26 cellular contexts compared by ENCODE assay signal in the genomic region with DNA sequence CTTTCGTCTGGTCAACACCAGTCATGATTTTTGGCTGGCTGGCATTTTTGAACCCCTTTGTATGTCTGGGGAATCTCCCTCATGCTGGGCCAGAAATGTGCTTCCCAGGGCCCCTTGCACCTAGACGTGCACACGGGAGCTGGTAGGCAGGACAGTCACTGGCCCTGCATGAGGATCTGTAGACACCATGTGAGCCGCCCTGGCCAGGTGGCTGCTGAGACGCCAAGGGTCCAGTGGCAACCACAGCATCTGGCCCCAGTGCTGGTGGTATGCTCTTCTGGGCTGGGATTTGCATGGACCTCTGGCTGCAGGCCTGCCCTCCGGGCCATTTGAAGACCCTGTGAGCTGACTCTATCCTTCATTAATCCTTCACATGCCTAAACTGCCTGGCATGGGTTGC.
"Had no signal": no experiment of that assay in that cellular context is flagged by ENCODE, and none has a peak within 500 bp of the region (broad histone marks: within the 10 kb centered on the region; RNA-seq: fewer than 3 reads in every experiment).

No MANE protein-coding gene starts in this region.

- H3K4me1 Mint-ChIP-seq: activated CD8-positive, alpha-beta memory T cell treated with anti-CD3 and anti-CD28 coated beads, Interleukin-2, amount 10 ng/mL, durations not matched to agents 7 days and 5 days; activated naive CD4-positive, alpha-beta T cell treated with anti-CD3 and anti-CD28 coated beads, Interleukin-2, amount 50 U/mL, for 24 hours; WTC11 had no signal

- H3K4me1 ChIP-seq: Peyer's patch had no signal

- DNase-seq: activated CD4-positive, alpha-beta T cell treated with anti-CD3 and anti-CD28 coated beads for 48 hours; activated CD4-positive, alpha-beta T cell treated with anti-CD3 and anti-CD28 coated beads, Interleukin-2, amount 50 U/mL, for 4 hours; activated CD4-positive, CD25-positive, alpha-beta regulatory T cell treated with anti-CD3 and anti-CD28 coated beads, Interleukin-2, amount 50 U/mL, for 72 hours; activated CD8-positive, alpha-beta memory T cell treated with anti-CD3 and anti-CD28 coated beads, Interleukin-2, amount 10 ng/mL, durations not matched to agents 7 days and 5 days; activated effector memory CD4-positive, alpha-beta T cell treated with Interleukin-2 at 50 U/mL for 16 hours; activated naive CD4-positive, alpha-beta T cell; activated T-cell treated with anti-CD3 and anti-CD28 coated beads, Interleukin-2, amount 50 U/mL, for 24 hours; body of pancreas; central memory CD4-positive, alpha-beta T cell; MM.1S; NCI-H1105; NCI-H1436 treated with DMSO at 0.1 percent for 48 hours; NCI-H187; NCI-H2081; NCI-H510A treated with DMSO at 0.1 percent for 48 hours; NCI-H69; NK-92 treated with Interleukin-12 subunit alpha and Interleukin-12 subunit beta, amount 100 ng/mL, for 24 hours; OCI-M1; SHP77 treated with DMSO at 0.1 percent for 48 hours; T-helper 17 cell; T-helper 9 cell had no signal

- H3K9me3 ChIP-seq: body of pancreas, Peyer's patch had no signal

- H3K27ac ChIP-seq: Peyer's patch, RWPE1 had no signal

- ATAC-seq: activated CD8-positive, alpha-beta memory T cell treated with anti-CD3 and anti-CD28 coated beads, Interleukin-2, amount 10 ng/mL, durations not matched to agents 7 days and 5 days; T-helper 17 cell; WTC11 had no signal

- H3K4me3 Mint-ChIP-seq: activated CD8-positive, alpha-beta memory T cell treated with anti-CD3 and anti-CD28 coated beads, Interleukin-2, amount 10 ng/mL, durations not matched to agents 7 days and 5 days; activated naive CD4-positive, alpha-beta T cell treated with anti-CD3 and anti-CD28 coated beads, Interleukin-2, amount 50 U/mL, for 24 hours; activated T-cell treated with anti-CD3 and anti-CD28 coated beads, Interleukin-2, amount 50 U/mL, for 24 hours; activated T-helper 1 cell treated with anti-CD3 and anti-CD28 coated beads, Interleukin-12 subunit alpha, Interleukin-12 subunit beta, Interleukin-2, Interleukin-4 antibody, amounts not matched to agents 30 ng/mL and 10 ng/mL and 1 ng/mL, durations not matched to agents 14 hours and 24 hours and 36 hours; T-helper 17 cell; WTC11 had no signal

- H3K27ac Mint-ChIP-seq: activated CD8-positive, alpha-beta memory T cell treated with anti-CD3 and anti-CD28 coated beads, Interleukin-2, amount 10 ng/mL, durations not matched to agents 7 days and 5 days; activated naive CD4-positive, alpha-beta T cell treated with anti-CD3 and anti-CD28 coated beads, Interleukin-2, amount 50 U/mL, for 24 hours; activated T-cell treated with anti-CD3 and anti-CD28 coated beads, Interleukin-2, amount 50 U/mL, for 24 hours; activated T-helper 1 cell treated with anti-CD3 and anti-CD28 coated beads, Interleukin-12 subunit alpha, Interleukin-12 subunit beta, Interleukin-2, Interleukin-4 antibody, amounts not matched to agents 30 ng/mL and 10 ng/mL and 1 ng/mL, durations not matched to agents 14 hours and 24 hours and 36 hours; T-helper 17 cell; WTC11 had no signal

- H3K36me3 Mint-ChIP-seq: activated CD8-positive, alpha-beta memory T cell treated with anti-CD3 and anti-CD28 coated beads, Interleukin-2, amount 10 ng/mL, durations not matched to agents 7 days and 5 days; activated naive CD4-positive, alpha-beta T cell treated with anti-CD3 and anti-CD28 coated beads, Interleukin-2, amount 50 U/mL, for 24 hours; WTC11 had no signal

- H3K27me3 ChIP-seq: body of pancreas, Peyer's patch had no signal

- H3K4me3 ChIP-seq: body of pancreas, Peyer's patch had no signal

- H3K9me3 Mint-ChIP-seq: activated naive CD4-positive, alpha-beta T cell treated with anti-CD3 and anti-CD28 coated beads, Interleukin-2, amount 50 U/mL, for 24 hours; activated T-cell treated with anti-CD3 and anti-CD28 coated beads, Interleukin-2, amount 50 U/mL, for 24 hours; activated T-helper 1 cell treated with anti-CD3 and anti-CD28 coated beads, Interleukin-12 subunit alpha, Interleukin-12 subunit beta, Interleukin-2, Interleukin-4 antibody, amounts not matched to agents 30 ng/mL and 10 ng/mL and 1 ng/mL, durations not matched to agents 14 hours and 24 hours and 36 hours; WTC11 had no signal

- H3K36me3 ChIP-seq: Peyer's patch had no signal

- H3K27me3 Mint-ChIP-seq: activated naive CD4-positive, alpha-beta T cell treated with anti-CD3 and anti-CD28 coated beads, Interleukin-2, amount 50 U/mL, for 24 hours; activated T-cell treated with anti-CD3 and anti-CD28 coated beads, Interleukin-2, amount 50 U/mL, for 24 hours had no signal
